Comparison of ENCODE assay signal across 10 cellular contexts in genomic region chr10:31708513-31708912, GRCh38.
DNase-seq lines count a peak whose midpoint lies in the region; ATAC-seq and TF ChIP-seq lines count a peak whose summit lies in the region.
"Had no signal": no experiment of that assay in that cellular context is flagged by ENCODE, and none has a peak within 500 bp of the region (broad histone marks: within the 10 kb centered on the region; RNA-seq: fewer than 3 reads in every experiment).

No MANE protein-coding gene starts in this region.

- DNase-seq in HL-60 (ENCODE audit: low read depth in 1 of 2, low spot score in 1 of 2) = no peak
- DNase-seq in body of pancreas = no peak
- peak; percentile 31 for DNase-seq in iris pigment epithelial cell (ENCODE audit: low read depth)
- no peak for DNase-seq in smooth muscle cell (lab: John Stamatoyannopoulos, UW; ENCODE audit: unreplicated experiment)
- DNase-seq in NCI-H1092 (lab: John Stamatoyannopoulos, UW) = no peak
- no peak for DNase-seq in globus pallidus (ENCODE audit: low spot score)
- DNase-seq in activated CD4-positive, CD25-positive, alpha-beta regulatory T cell (lab: John Stamatoyannopoulos, UW) = no peak
- no peak for DNase-seq in effector memory CD4-positive, alpha-beta T cell
- DNase-seq: activated T-cell treated with anti-CD3 and anti-CD28 coated beads, Interleukin-2, amount 50 U/mL, for 4 hours had no signal

- H3K9me3 ChIP-seq in body of pancreas (no peaks in the 10 kb centered on the region), smooth muscle cell (replicated peaks; ENCODE audit: low read depth) (peaks cover 7% of the 10 kb centered on the region)
- no peaks in the 10 kb centered on the region for H3K9me3 ChIP-seq in effector memory CD4-positive, alpha-beta T cell (ENCODE audit: control insufficient read depth, low read length)

- H4K20me1 ChIP-seq in smooth muscle cell (ENCODE audit: low read depth) = no peaks in the 10 kb centered on the region

- no peaks in the 10 kb centered on the region for H3K36me3 ChIP-seq in body of pancreas (replicated peaks in 1 of 2; ENCODE audit: insufficient read depth in 1 of 2, low read depth in 2 of 2)
- no peaks in the 10 kb centered on the region for H3K36me3 ChIP-seq in smooth muscle cell (ENCODE audit: low read depth)
- H3K36me3 ChIP-seq in effector memory CD4-positive, alpha-beta T cell (ENCODE audit: control insufficient read depth, insufficient read depth, low read length) = no peaks in the 10 kb centered on the region

- peak overlapping the region; percentile 84 for H2AFZ ChIP-seq in smooth muscle cell (ENCODE audit: low read depth)

- H3K27ac ChIP-seq in HL-60 (replicated peaks) (peak overlapping the region; percentile 84), body of pancreas (peak overlapping the region in 3 of 4 donors; percentile 4 to 73 (median 56)), smooth muscle cell (ENCODE audit: low read depth) (peak overlapping the region; percentile 84)
- no peak overlapping the region for H3K27ac ChIP-seq in effector memory CD4-positive, alpha-beta T cell (ENCODE audit: insufficient read depth, low read length, poor library complexity, severe bottlenecking)

- TF ChIP-seq POLR2A in body of pancreas (IDR thresholded peaks at IDR 0.05) = no peak

- no peak for ATAC-seq in body of pancreas
- ATAC-seq: SK-N-SH treated with all-trans-retinoic acid at 6 μM for 48 hours had no signal

- H3K79me2 ChIP-seq in smooth muscle cell (ENCODE audit: low read depth) = no peaks in the 10 kb centered on the region

- peak overlapping the region; percentile 77 for H3K4me2 ChIP-seq in smooth muscle cell

- no peak for TF ChIP-seq CTCF in HL-60 (IDR thresholded peaks at IDR 0.05; ENCODE audit: insufficient read depth, low read length)
- TF ChIP-seq CTCF in body of pancreas (IDR thresholded peaks at IDR 0.05) = no peak
- no peak for TF ChIP-seq CTCF in smooth muscle cell (IDR thresholded peaks at IDR 0.05; ENCODE audit: borderline replicate concordance, insufficient read depth, poor library complexity, severe bottlenecking)

- H3K9ac ChIP-seq in smooth muscle cell (ENCODE audit: low read depth) = no peak overlapping the region

- peaks cover 4% of the 10 kb centered on the region for H3F3A ChIP-seq in smooth muscle cell (ENCODE audit: low read depth)

- H3K27me3 ChIP-seq in HL-60 (ENCODE audit: insufficient read depth, poor library complexity, severe bottlenecking) (no peaks in the 10 kb centered on the region), body of pancreas (no peaks in the 10 kb centered on the region), smooth muscle cell (ENCODE audit: low read depth) (no peaks in the 10 kb centered on the region)
- no peaks in the 10 kb centered on the region for H3K27me3 ChIP-seq in effector memory CD4-positive, alpha-beta T cell (replicated peaks; ENCODE audit: control insufficient read depth, insufficient read depth, low read length, poor library complexity, severe bottlenecking)

- H3K4me1 ChIP-seq in body of pancreas (peaks cover 6% of the 10 kb centered on the region), smooth muscle cell (ENCODE audit: low read depth) (peaks cover 25% of the 10 kb centered on the region)
- H3K4me1 ChIP-seq in effector memory CD4-positive, alpha-beta T cell (ENCODE audit: control insufficient read depth, insufficient read depth, low read length, poor library complexity, severe bottlenecking) = peaks cover 7% of the 10 kb centered on the region

- H3K4me3 ChIP-seq in HL-60 (replicated peaks; ENCODE audit: insufficient read depth, low read length) (no peak overlapping the region), body of pancreas (no peak overlapping the region), smooth muscle cell (no peak overlapping the region)
- H3K4me3 ChIP-seq in effector memory CD4-positive, alpha-beta T cell (ENCODE audit: insufficient read depth, low read depth, low read length, poor library complexity, severe bottlenecking) = no peak overlapping the region

- 47% methylated on average over 9 of the region's 9 CpGs for WGBS in body of pancreas, 2 donors
- 56% methylated on average over 9 of the region's 9 CpGs for WGBS in smooth muscle cell (ENCODE audit: low lambda C conversion rate)

- intact Hi-C loops in body of pancreas (cut with DNase I) = loop anchor here (10.0 kb wide), 1 partner anchor 86 kb away; no protein-coding TSS in a partner anchor
